1 cellular context compared by ENCODE assay signal in the genomic region with DNA sequence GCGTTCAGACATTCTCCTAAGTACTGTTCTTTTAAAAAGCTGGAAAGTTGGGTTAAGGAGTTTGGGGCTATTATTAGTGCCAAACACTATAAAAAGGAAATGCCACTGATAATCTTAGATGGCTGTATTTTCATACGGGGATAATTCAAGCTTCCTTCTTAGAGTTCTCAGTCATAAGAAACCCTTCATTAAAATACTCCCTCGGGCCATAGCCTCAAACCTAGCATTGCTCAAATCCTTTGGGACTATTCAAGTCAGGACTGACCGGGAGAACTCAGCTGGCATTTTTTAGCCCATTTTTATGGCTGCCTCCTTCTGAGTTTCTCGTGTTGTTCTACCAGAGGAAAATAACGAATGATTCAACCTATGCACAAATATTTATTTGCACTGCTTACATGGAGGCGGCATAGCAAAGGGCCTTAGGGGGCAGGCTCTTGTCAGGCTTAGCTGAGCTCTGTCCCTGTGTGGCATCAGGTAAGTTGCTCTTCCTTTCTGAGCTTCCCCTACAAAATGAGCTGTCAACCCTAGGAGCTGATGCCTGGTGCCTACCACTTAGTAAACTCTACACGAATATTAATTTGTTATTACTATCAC.
TF ChIP-seq lines count a peak whose summit lies in the region.

No MANE protein-coding gene starts in this region.

TF ChIP-seq in GM23338, 12 proteins besides CTCF, POLR2A, EP300 and RAD21:
- TF ChIP-seq, protein P1, sequence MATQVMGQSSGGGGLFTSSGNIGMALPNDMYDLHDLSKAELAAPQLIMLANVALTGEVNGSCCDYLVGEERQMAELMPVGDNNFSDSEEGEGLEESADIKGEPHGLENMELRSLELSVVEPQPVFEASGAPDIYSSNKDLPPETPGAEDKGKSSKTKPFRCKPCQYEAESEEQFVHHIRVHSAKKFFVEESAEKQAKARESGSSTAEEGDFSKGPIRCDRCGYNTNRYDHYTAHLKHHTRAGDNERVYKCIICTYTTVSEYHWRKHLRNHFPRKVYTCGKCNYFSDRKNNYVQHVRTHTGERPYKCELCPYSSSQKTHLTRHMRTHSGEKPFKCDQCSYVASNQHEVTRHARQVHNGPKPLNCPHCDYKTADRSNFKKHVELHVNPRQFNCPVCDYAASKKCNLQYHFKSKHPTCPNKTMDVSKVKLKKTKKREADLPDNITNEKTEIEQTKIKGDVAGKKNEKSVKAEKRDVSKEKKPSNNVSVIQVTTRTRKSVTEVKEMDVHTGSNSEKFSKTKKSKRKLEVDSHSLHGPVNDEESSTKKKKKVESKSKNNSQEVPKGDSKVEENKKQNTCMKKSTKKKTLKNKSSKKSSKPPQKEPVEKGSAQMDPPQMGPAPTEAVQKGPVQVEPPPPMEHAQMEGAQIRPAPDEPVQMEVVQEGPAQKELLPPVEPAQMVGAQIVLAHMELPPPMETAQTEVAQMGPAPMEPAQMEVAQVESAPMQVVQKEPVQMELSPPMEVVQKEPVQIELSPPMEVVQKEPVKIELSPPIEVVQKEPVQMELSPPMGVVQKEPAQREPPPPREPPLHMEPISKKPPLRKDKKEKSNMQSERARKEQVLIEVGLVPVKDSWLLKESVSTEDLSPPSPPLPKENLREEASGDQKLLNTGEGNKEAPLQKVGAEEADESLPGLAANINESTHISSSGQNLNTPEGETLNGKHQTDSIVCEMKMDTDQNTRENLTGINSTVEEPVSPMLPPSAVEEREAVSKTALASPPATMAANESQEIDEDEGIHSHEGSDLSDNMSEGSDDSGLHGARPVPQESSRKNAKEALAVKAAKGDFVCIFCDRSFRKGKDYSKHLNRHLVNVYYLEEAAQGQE (IDR thresholded peaks at IDR 0.05; ENCODE audit: unreplicated experiment), result no peak
- no peak for TF ChIP-seq EZH2 (IDR thresholded peaks at IDR 0.05; ENCODE audit: low read depth, unreplicated experiment)
- no peak for TF ChIP-seq STAT1 (IDR thresholded peaks at IDR 0.05; ENCODE audit: unreplicated experiment)
- no peak for TF ChIP-seq ZNF114 (CRISPR knock-in tag; IDR thresholded peaks at IDR 0.05)
- no peak for TF ChIP-seq POLR2AphosphoS5 (IDR thresholded peaks at IDR 0.05; ENCODE audit: low read depth)
- TF ChIP-seq, protein P2, sequence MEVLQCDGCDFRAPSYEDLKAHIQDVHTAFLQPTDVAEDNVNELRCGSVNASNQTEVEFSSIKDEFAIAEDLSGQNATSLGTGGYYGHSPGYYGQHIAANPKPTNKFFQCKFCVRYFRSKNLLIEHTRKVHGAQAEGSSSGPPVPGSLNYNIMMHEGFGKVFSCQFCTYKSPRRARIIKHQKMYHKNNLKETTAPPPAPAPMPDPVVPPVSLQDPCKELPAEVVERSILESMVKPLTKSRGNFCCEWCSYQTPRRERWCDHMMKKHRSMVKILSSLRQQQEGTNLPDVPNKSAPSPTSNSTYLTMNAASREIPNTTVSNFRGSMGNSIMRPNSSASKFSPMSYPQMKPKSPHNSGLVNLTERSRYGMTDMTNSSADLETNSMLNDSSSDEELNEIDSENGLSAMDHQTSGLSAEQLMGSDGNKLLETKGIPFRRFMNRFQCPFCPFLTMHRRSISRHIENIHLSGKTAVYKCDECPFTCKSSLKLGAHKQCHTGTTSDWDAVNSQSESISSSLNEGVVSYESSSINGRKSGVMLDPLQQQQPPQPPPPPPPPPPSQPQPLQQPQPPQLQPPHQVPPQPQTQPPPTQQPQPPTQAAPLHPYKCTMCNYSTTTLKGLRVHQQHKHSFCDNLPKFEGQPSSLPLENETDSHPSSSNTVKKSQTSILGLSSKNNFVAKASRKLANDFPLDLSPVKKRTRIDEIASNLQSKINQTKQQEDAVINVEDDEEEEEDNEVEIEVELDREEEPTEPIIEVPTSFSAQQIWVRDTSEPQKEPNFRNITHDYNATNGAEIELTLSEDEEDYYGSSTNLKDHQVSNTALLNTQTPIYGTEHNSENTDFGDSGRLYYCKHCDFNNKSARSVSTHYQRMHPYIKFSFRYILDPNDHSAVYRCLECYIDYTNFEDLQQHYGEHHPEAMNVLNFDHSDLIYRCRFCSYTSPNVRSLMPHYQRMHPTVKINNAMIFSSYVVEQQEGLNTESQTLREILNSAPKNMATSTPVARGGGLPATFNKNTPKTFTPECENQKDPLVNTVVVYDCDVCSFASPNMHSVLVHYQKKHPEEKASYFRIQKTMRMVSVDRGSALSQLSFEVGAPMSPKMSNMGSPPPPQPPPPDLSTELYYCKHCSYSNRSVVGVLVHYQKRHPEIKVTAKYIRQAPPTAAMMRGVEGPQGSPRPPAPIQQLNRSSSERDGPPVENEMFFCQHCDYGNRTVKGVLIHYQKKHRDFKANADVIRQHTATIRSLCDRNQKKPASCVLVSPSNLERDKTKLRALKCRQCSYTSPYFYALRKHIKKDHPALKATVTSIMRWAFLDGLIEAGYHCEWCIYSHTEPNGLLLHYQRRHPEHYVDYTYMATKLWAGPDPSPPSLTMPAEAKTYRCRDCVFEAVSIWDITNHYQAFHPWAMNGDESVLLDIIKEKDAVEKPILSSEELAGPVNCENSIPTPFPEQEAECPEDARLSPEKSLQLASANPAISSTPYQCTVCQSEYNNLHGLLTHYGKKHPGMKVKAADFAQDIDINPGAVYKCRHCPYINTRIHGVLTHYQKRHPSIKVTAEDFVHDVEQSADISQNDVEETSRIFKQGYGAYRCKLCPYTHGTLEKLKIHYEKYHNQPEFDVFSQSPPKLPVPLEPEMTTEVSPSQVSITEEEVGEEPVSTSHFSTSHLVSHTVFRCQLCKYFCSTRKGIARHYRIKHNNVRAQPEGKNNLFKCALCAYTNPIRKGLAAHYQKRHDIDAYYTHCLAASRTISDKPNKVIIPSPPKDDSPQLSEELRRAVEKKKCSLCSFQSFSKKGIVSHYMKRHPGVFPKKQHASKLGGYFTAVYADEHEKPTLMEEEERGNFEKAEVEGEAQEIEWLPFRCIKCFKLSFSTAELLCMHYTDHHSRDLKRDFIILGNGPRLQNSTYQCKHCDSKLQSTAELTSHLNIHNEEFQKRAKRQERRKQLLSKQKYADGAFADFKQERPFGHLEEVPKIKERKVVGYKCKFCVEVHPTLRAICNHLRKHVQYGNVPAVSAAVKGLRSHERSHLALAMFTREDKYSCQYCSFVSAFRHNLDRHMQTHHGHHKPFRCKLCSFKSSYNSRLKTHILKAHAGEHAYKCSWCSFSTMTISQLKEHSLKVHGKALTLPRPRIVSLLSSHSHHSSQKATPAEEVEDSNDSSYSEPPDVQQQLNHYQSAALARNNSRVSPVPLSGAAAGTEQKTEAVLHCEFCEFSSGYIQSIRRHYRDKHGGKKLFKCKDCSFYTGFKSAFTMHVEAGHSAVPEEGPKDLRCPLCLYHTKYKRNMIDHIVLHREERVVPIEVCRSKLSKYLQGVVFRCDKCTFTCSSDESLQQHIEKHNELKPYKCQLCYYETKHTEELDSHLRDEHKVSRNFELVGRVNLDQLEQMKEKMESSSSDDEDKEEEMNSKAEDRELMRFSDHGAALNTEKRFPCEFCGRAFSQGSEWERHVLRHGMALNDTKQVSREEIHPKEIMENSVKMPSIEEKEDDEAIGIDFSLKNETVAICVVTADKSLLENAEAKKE (CRISPR knock-in tag; IDR thresholded peaks at IDR 0.05), result no peak
- TF ChIP-seq ZNF331 (CRISPR knock-in tag; IDR thresholded peaks at IDR 0.05; ENCODE audit: low read depth), result no peak
- TF ChIP-seq JUNB (IDR thresholded peaks at IDR 0.05; ENCODE audit: unreplicated experiment), result no peak
- TF ChIP-seq, protein P3, sequence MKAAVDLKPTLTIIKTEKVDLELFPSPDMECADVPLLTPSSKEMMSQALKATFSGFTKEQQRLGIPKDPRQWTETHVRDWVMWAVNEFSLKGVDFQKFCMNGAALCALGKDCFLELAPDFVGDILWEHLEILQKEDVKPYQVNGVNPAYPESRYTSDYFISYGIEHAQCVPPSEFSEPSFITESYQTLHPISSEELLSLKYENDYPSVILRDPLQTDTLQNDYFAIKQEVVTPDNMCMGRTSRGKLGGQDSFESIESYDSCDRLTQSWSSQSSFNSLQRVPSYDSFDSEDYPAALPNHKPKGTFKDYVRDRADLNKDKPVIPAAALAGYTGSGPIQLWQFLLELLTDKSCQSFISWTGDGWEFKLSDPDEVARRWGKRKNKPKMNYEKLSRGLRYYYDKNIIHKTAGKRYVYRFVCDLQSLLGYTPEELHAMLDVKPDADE (IDR thresholded peaks at IDR 0.05), result no peak
- TF ChIP-seq NANOG (IDR thresholded peaks at IDR 0.05; ENCODE audit: borderline replicate concordance), result no peak
